ENCODE assay signal across 24 cellular contexts in the genomic region with DNA sequence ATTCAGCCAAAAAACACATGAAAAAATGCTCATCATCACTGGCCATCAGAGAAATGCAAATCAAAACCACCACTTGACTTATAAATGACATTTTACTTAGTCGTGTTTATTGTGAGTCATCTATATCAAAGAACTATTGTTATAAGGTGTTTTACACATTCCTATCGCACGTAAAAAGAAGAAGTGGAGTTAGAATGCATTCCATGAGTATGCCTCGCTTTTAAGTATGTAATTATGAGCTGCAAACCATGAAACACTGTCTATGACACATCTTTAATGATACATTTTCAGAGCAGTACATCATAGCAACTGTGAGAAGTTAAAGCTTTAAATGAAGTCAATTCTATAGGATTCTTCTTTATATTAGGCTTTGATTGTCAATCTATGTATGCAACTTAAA.
DNase-seq lines count a peak whose midpoint lies in the region; ATAC-seq and TF ChIP-seq lines count a peak whose summit lies in the region.
"Had no signal": no experiment of that assay in that cellular context is flagged by ENCODE, and none has a peak within 500 bp of the region (broad histone marks: within the 10 kb centered on the region; RNA-seq: fewer than 3 reads in every experiment).

No MANE protein-coding gene starts in this region.

- H3K36me3 ChIP-seq in brain microvascular endothelial cell (replicated peaks) = no peaks in the 10 kb centered on the region
- H3K36me3 ChIP-seq: adrenal gland, sigmoid colon, tibial artery had no signal

- DNase-seq in ELR (ENCODE audit: low read depth) = peak; percentile 85
- peak; percentile 77 for DNase-seq in M059J (ENCODE audit: low read depth)
- DNase-seq in brain microvascular endothelial cell = no peak
- peak; percentile 96 for DNase-seq in kidney tubule cell (ENCODE audit: low spot score)
- DNase-seq in hippocampal formation (lab: John Stamatoyannopoulos, UW) = no peak
- no peak for DNase-seq in GM19238 (ENCODE audit: insufficient read length, low spot score)
- DNase-seq: activated CD8-positive, alpha-beta T cell treated with anti-CD3 and anti-CD28 coated beads, Interleukin-2, amount 10 ng/mL, durations not matched to agents 7 days and 5 days; activated gamma-delta T cell; adrenal gland; endodermal cell; glutamatergic neuron; GOT3; Karpas-422; NCI-H187; NCI-H345; NCI-H774; SIG-M5; sigmoid colon; stimulated activated naive CD8-positive, alpha-beta T cell treated with anti-CD3 and anti-CD28 coated beads, Interleukin-15, amount 100 ng/mL, for 72 hours; tibial artery had no signal

- no peak for ATAC-seq in GM21786 (IDR thresholded peaks at IDR 0.05; ENCODE audit: unreplicated experiment)
- ATAC-seq in GM18873 (IDR thresholded peaks at IDR 0.05; ENCODE audit: low FRiP score, unreplicated experiment) = no peak
- ATAC-seq: activated CD8-positive, alpha-beta T cell treated with anti-CD3 and anti-CD28 coated beads, Interleukin-2, amount 10 ng/mL, durations not matched to agents 7 days and 5 days; stimulated activated naive CD8-positive, alpha-beta T cell treated with anti-CD3 and anti-CD28 coated beads, Interleukin-15, amount 100 ng/mL, for 72 hours had no signal

- no peak for TF ChIP-seq CTCF in brain microvascular endothelial cell (IDR thresholded peaks at IDR 0.05; ENCODE audit: low read depth, low read length, missing control alignments)

- peak overlapping the region; percentile 30 for H3K27ac ChIP-seq in brain microvascular endothelial cell
- H3K27ac ChIP-seq: adrenal gland, C4-2B, coronary artery, sigmoid colon, tibial artery had no signal

- no peaks in the 10 kb centered on the region for H3K27me3 ChIP-seq in brain microvascular endothelial cell (replicated peaks)
- H3K27me3 ChIP-seq: adrenal gland, sigmoid colon, tibial artery had no signal

- no peak overlapping the region for H3K4me3 ChIP-seq in brain microvascular endothelial cell (ENCODE audit: low read depth, low read length)
- H3K4me3 ChIP-seq: adrenal gland, coronary artery, sigmoid colon, tibial artery had no signal

- in situ Hi-C loops in brain microvascular endothelial cell (cut with HindIII; ENCODE audit: low pct_ligation_motif_present, low sequenced_read_pairs) = no loop called here

Comparison
In these comparisons a context has a peak if more than half of its experiments do, and no peak if none do; other contexts are left out.
1. DNase-seq: peak in ELR (single experiment), M059J (single experiment) and kidney tubule cell (single experiment); none in brain microvascular endothelial cell (single experiment), hippocampal formation (0 of 2) and GM19238 (single experiment).